In the genomic region with DNA sequence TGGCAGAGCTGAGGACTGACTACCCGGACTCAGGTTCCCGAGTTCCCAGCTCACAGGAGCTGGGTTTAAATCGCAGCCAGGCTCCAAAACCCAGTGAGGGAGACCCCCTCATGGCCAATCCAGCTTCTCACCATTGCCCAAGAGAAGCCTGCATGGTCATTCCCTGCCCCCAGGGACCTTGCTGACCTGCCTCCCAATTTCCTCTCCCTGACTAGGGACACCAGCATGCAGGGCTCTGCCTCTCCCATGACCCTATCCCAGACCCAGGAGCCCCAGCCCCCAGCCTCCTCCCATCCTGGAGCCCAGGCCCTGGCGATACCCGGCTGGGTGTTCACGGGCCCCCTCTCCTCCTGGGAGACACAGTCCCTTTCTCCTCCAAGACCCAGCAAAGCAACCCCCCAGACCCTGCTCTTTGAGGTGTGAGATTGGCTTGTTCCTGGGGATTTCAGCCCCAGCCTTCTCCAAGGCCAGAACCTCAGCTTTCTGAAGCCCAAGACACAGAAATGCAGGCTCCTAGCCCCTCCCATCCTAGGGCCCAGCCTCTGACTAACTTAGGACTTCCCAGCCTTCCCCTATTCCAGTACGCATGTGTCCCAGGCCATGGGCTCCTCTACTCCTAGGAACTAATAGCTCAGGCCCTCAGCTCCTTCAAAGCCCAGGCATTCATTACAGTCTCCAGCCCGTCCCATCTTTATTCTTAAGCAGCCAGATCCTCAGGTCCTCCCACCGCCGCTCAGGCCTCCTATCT, we compare ENCODE assay signal across 8 cellular contexts. TPM values are rescaled to one million over a fixed set of nuclear protein-coding genes. Genes with fewer than 3 reads are reported as not detected.
DNase-seq lines count a peak whose midpoint lies in the region; ATAC-seq and TF ChIP-seq lines count a peak whose summit lies in the region.

No MANE protein-coding gene starts in this region.

- TF ChIP-seq POLR2A in Peyer's patch (IDR thresholded peaks at IDR 0.05) (peak in 1 of 2 donors; percentile 33), lower leg skin (IDR thresholded peaks at IDR 0.05) (no peak)

- peaks cover 35% of the 10 kb centered on the region for H3K4me1 Mint-ChIP-seq in activated CD8-positive, alpha-beta memory T cell treated with anti-CD3 and anti-CD28 coated beads, Interleukin-2, amount 10 ng/mL, durations not matched to agents 7 days and 5 days
- peaks cover 55% of the 10 kb centered on the region for H3K4me1 Mint-ChIP-seq in dendritic cell treated with granulocyte-macrophage colony-stimulating factor and Interleukin-4, amounts not matched to agents 40 ng/mL and 50 ng/mL, for 4 days (ENCODE audit: low read depth)

- peaks cover 27% of the 10 kb centered on the region for H3K36me3 Mint-ChIP-seq in activated CD8-positive, alpha-beta memory T cell treated with anti-CD3 and anti-CD28 coated beads, Interleukin-2, amount 10 ng/mL, durations not matched to agents 7 days and 5 days
- H3K36me3 Mint-ChIP-seq in dendritic cell treated with granulocyte-macrophage colony-stimulating factor and Interleukin-4, amounts not matched to agents 40 ng/mL and 50 ng/mL, for 4 days (ENCODE audit: low read depth) = peaks cover 72% of the 10 kb centered on the region

- intact Hi-C loops in dendritic cell treated with granulocyte-macrophage colony-stimulating factor and Interleukin-4, amounts not matched to agents 40 ng/mL and 50 ng/mL, for 4 days (cut with micrococcal nuclease) = no loop called here
- intact Hi-C loops in lower leg skin (cut with DNase I; ENCODE audit: low total_unique reads) = loop anchor here (10.0 kb wide), 1 partner anchor 153 kb away; no protein-coding TSS in a partner anchor

- H3K36me3 ChIP-seq in Peyer's patch (peaks cover 0 to 16% (median 0%) of the 10 kb centered on the region in 3 donors), thoracic aorta (peaks cover 22% of the 10 kb centered on the region)

- H3K27me3 Mint-ChIP-seq in activated CD8-positive, alpha-beta memory T cell treated with anti-CD3 and anti-CD28 coated beads, Interleukin-2, amount 10 ng/mL, durations not matched to agents 7 days and 5 days = no peaks in the 10 kb centered on the region
- no peaks in the 10 kb centered on the region for H3K27me3 Mint-ChIP-seq in dendritic cell treated with granulocyte-macrophage colony-stimulating factor and Interleukin-4, amounts not matched to agents 40 ng/mL and 50 ng/mL, for 4 days

- H3K9me3 ChIP-seq in Peyer's patch = no peaks in the 10 kb centered on the region
- no peaks in the 10 kb centered on the region for H3K9me3 ChIP-seq in thoracic aorta

- no peaks in the 10 kb centered on the region for H3K9me3 Mint-ChIP-seq in activated CD8-positive, alpha-beta memory T cell treated with anti-CD3 and anti-CD28 coated beads, Interleukin-2, amount 10 ng/mL, durations not matched to agents 7 days and 5 days (ENCODE audit: low read depth)
- H3K9me3 Mint-ChIP-seq in dendritic cell treated with granulocyte-macrophage colony-stimulating factor and Interleukin-4, amounts not matched to agents 40 ng/mL and 50 ng/mL, for 4 days = no peaks in the 10 kb centered on the region

- no peak for DNase-seq in activated CD8-positive, alpha-beta memory T cell treated with anti-CD3 and anti-CD28 coated beads, Interleukin-2, amount 10 ng/mL, durations not matched to agents 7 days and 5 days
- DNase-seq in activated CD8-positive, alpha-beta memory T cell treated with anti-CD3 and anti-CD28 coated beads, Interleukin-2, amount 50 U/mL, for 4 hours = no peak
- DNase-seq in Peyer's patch (peak in 1 of 3 donors; percentile 72), lower leg skin (ENCODE audit: low spot score in 2 of 2) (peak; percentile 69 to 93), thoracic aorta (ENCODE audit: low spot score) (peak; percentile 68)
- no peak for DNase-seq in activated CD4-positive, alpha-beta T cell treated with anti-CD3 and anti-CD28 coated beads for 1 hour

- H3K27ac ChIP-seq in Peyer's patch (peak overlapping the region; percentile 86 to 95 (median 92)), thoracic aorta (peak overlapping the region; percentile 98 to 100)

- H3K4me1 ChIP-seq in Peyer's patch = peaks cover 5 to 31% (median 13%) of the 10 kb centered on the region in 4 donors
- peaks cover 20 to 42% of the 10 kb centered on the region in 2 donors for H3K4me1 ChIP-seq in thoracic aorta (ENCODE audit: control insufficient read depth in 1 of 2, low read depth in 2 of 2)

- H3K27ac Mint-ChIP-seq in activated CD8-positive, alpha-beta memory T cell treated with anti-CD3 and anti-CD28 coated beads, Interleukin-2, amount 10 ng/mL, durations not matched to agents 7 days and 5 days = peak overlapping the region; percentile 97
- H3K27ac Mint-ChIP-seq in dendritic cell treated with granulocyte-macrophage colony-stimulating factor and Interleukin-4, amounts not matched to agents 40 ng/mL and 50 ng/mL, for 4 days = peak overlapping the region; percentile 95

- CTCF ChIA-PET in activated CD8-positive, alpha-beta memory T cell treated with anti-CD3 and anti-CD28 coated beads, Interleukin-2, amount 10 ng/mL, durations not matched to agents 7 days and 5 days (lab: Charles Lee) = interaction anchor here (0.8 to 4.1 kb wide), 10 partner anchors 13 to 155 kb away, joined by 5 to 45 read pairs (median 11); partner anchors contain the start of genes BAX and FTL

- H3K4me3 ChIP-seq in Peyer's patch (peak overlapping the region; percentile 59 to 89 (median 84)), lower leg skin (ENCODE audit: low read depth, poor library complexity, severe bottlenecking) (peak overlapping the region; percentile 91), thoracic aorta (peak overlapping the region; percentile 100)

- TF ChIP-seq CTCF in Peyer's patch (IDR thresholded peaks at IDR 0.05) (no peak), lower leg skin (IDR thresholded peaks at IDR 0.05) (no peak), thoracic aorta (IDR thresholded peaks at IDR 0.05) (no peak)

- 20 to 30% methylated on average over 10 of the region's 10 CpGs for WGBS in lower leg skin, 2 donors

- no peaks in the 10 kb centered on the region for H3K27me3 ChIP-seq in Peyer's patch
- H3K27me3 ChIP-seq in thoracic aorta (replicated peaks; ENCODE audit: insufficient read depth) = no peaks in the 10 kb centered on the region

- ATAC-seq in activated CD8-positive, alpha-beta memory T cell treated with anti-CD3 and anti-CD28 coated beads, Interleukin-2, amount 10 ng/mL, durations not matched to agents 7 days and 5 days = no peak
- ATAC-seq in thoracic aorta (ENCODE audit: insufficient number of reproducible peaks, low FRiP score, low read depth) (peak; percentile 39), HG03442 (IDR thresholded peaks at IDR 0.05; ENCODE audit: unreplicated experiment) (no peak)

- H3K4me3 Mint-ChIP-seq in activated CD8-positive, alpha-beta memory T cell treated with anti-CD3 and anti-CD28 coated beads, Interleukin-2, amount 10 ng/mL, durations not matched to agents 7 days and 5 days = peak overlapping the region; percentile 89
- H3K4me3 Mint-ChIP-seq in dendritic cell treated with granulocyte-macrophage colony-stimulating factor and Interleukin-4, amounts not matched to agents 40 ng/mL and 50 ng/mL, for 4 days = peak overlapping the region; percentile 95

RNA-seq across cellular contexts. Expression of gene GYS1, which starts 1.1 kb away (rescaled TPM):
- 10 to 100 TPM; 44.0 to 65.5 TPM for total RNA-seq in activated CD8-positive, alpha-beta memory T cell treated with anti-CD3 and anti-CD28 coated beads, Interleukin-2, amount 10 ng/mL, durations not matched to agents 7 days and 5 days
- total RNA-seq in Peyer's patch = 10 to 100 TPM; 24.8 to 61.8 (median 44.0) TPM
- total RNA-seq in lower leg skin = 10 to 100 TPM; 16.4 to 33.3 (median 20.5) TPM
- total RNA-seq in thoracic aorta = 10 to 100 TPM; 30.1 to 44.4 TPM

RNA-seq across cellular contexts. Expression of gene RUVBL2, which starts 1.7 kb away (rescaled TPM):
- 100 to 1,000 TPM; 124 to 125 TPM for total RNA-seq in activated CD8-positive, alpha-beta memory T cell treated with anti-CD3 and anti-CD28 coated beads, Interleukin-2, amount 10 ng/mL, durations not matched to agents 7 days and 5 days
- total RNA-seq in Peyer's patch = 100 to 1,000 TPM in 1 of 4 donors, 10 to 100 TPM in 3; 34.2 to 111 (median 42.8) TPM
- total RNA-seq in lower leg skin = 10 to 100 TPM; 61.3 to 83.8 (median 83.3) TPM
- total RNA-seq in thoracic aorta = 10 to 100 TPM; 51.6 to 52.3 TPM

RNA-seq across cellular contexts. Expression of gene LHB, which starts 24.9 kb away (rescaled TPM):
- not detected for total RNA-seq in activated CD8-positive, alpha-beta memory T cell treated with anti-CD3 and anti-CD28 coated beads, Interleukin-2, amount 10 ng/mL, durations not matched to agents 7 days and 5 days
- total RNA-seq in Peyer's patch (10 to 100 TPM in 1 of 4 donors, not detected in 3; 15.8 TPM), lower leg skin (1 to 10 TPM in 3 of 4 donors, not detected in 1; 1.2 to 4.2 (median 1.8) TPM), thoracic aorta (not detected)

RNA-seq across cellular contexts. Expression of gene FTL, which starts 26.9 kb away (rescaled TPM):
- 1,000 to 10,000 TPM; 1,380 to 1,403 TPM for total RNA-seq in activated CD8-positive, alpha-beta memory T cell treated with anti-CD3 and anti-CD28 coated beads, Interleukin-2, amount 10 ng/mL, durations not matched to agents 7 days and 5 days
- total RNA-seq in Peyer's patch = 1,000 to 10,000 TPM; 5,249 to 9,852 (median 6,180) TPM
- 1,000 to 10,000 TPM; 1,012 to 1,617 (median 1,174) TPM for total RNA-seq in lower leg skin
- total RNA-seq in thoracic aorta = 1,000 to 10,000 TPM; 3,403 to 7,108 TPM

RNA-seq across cellular contexts. Expression of gene CGB3, which starts 32.1 kb away (rescaled TPM):
- total RNA-seq in activated CD8-positive, alpha-beta memory T cell treated with anti-CD3 and anti-CD28 coated beads, Interleukin-2, amount 10 ng/mL, durations not matched to agents 7 days and 5 days = not detected
- not detected for total RNA-seq in Peyer's patch
- not detected for total RNA-seq in lower leg skin
- not detected for total RNA-seq in thoracic aorta

Comparison
In these comparisons a context has a peak if more than half of its experiments do, and no peak if none do; other contexts are left out.
1. DNase-seq: peak in lower leg skin (2 of 2) and thoracic aorta (single experiment); none in activated CD8-positive, alpha-beta memory T cell treated with anti-CD3 and anti-CD28 coated beads, Interleukin-2, amount 10 ng/mL, durations not matched to agents 7 days and 5 days (single experiment), activated CD8-positive, alpha-beta memory T cell treated with anti-CD3 and anti-CD28 coated beads, Interleukin-2, amount 50 U/mL, for 4 hours (single experiment) and activated CD4-positive, alpha-beta T cell treated with anti-CD3 and anti-CD28 coated beads for 1 hour (single experiment).
2. Peak in every context shown above with its lines, with median percentiles within 50 percentile points of each other: H3K4me3 ChIP-seq.